10 cellular contexts compared by ENCODE assay signal in the genomic region with DNA sequence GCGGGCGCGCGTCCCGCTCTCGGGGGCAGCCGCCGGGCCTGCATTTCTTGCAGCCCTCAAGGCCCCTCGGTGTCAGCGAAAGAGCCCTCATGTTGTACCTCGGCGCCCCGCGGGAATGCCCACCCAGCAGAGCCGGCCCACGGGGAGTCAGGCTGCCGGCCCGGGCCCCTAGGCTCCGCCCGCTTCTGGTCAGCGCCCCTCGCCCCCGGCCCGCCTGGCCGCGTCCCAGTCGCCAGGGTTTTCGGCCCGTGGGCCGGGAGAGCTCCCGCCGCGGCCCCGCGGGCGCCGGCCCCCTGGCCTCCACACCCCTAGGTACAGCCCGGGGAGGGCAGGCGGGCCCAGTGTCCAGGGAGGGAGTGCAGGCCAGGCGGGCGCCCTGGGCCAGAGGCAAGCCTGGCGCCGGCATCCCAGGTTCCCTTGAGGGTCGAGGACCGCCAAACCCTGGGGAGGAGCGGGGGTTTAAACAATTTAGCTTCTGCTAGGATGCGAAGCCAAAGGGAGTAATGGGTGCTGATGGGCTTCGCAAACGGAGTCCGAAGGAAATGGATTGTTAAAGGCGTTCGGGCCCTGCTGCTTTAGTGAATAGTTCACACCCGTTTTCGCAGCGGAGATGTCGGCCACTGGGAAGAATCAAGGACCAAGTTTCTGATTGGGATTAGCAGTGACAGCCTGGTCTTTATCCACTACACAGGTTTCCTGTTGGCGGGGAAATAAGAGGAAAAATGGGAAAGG. TPM values are rescaled to one million over a fixed set of nuclear protein-coding genes. Genes with fewer than 3 reads are reported as not detected.
DNase-seq lines count a peak whose midpoint lies in the region; ATAC-seq, FAIRE-seq and TF ChIP-seq lines count a peak whose summit lies in the region.
"Had no signal": no experiment of that assay in that cellular context is flagged by ENCODE, and none has a peak within 500 bp of the region (broad histone marks: within the 10 kb centered on the region; RNA-seq: fewer than 3 reads in every experiment).

No MANE protein-coding gene starts in this region.

- no peak for TF ChIP-seq POLR2A in GM12892 (IDR thresholded peaks at IDR 0.05; ENCODE audit: low read depth, low read length)
- TF ChIP-seq POLR2A in sigmoid colon (IDR thresholded peaks at IDR 0.05), result no peak

- H3K36me3 Mint-ChIP-seq in activated B cell treated with CpG ODN at 0.5 μM for 24 hours (ENCODE audit: low read depth) (peaks cover 3% of the 10 kb centered on the region), HFFc6 (ENCODE audit: low read depth) (peaks cover 6% of the 10 kb centered on the region)

- no peak for ATAC-seq in activated B cell treated with CpG ODN at 0.5 μM for 24 hours (ENCODE audit: low read depth)

- POLR2A ChIA-PET in activated B cell treated with CpG ODN at 0.5 μM for 24 hours (lab: Charles Lee), result interaction anchor here (1.5 to 4.0 kb wide), 3 partner anchors 40 to 289 kb away, joined by 3 to 29 read pairs (median 10); a partner anchor contains a TSS

- FAIRE-seq in GM12892 (lab: Jason Lieb, UNC), result peak; percentile 73

- H3K9me3 ChIP-seq in right atrium auricular region (no peaks in the 10 kb centered on the region), sigmoid colon (no peaks in the 10 kb centered on the region)

- peak overlapping the region; percentile 52 to 68 for H3K4me3 ChIP-seq in right atrium auricular region
- peak overlapping the region; percentile 22 to 59 (median 44) for H3K4me3 ChIP-seq in sigmoid colon

- TF ChIP-seq EP300 in sigmoid colon (IDR thresholded peaks at IDR 0.05), result no peak

- WGBS in sigmoid colon, 2 donors, result 13 to 14% methylated on average over 57 of the region's 57 CpGs

- H3K9me3 Mint-ChIP-seq in activated B cell treated with CpG ODN at 0.5 μM for 24 hours (no peaks in the 10 kb centered on the region), HFFc6 (peaks cover 15% of the 10 kb centered on the region)

- H3K27ac Mint-ChIP-seq in activated B cell treated with CpG ODN at 0.5 μM for 24 hours (peak overlapping the region; percentile 56), HFFc6 (no peak overlapping the region)

- H3K4me3 Mint-ChIP-seq in activated B cell treated with CpG ODN at 0.5 μM for 24 hours (peak overlapping the region; percentile 82), HFFc6 (no peak overlapping the region)

- H3K27ac ChIP-seq in right atrium auricular region (peak overlapping the region; percentile 52 to 67), sigmoid colon (no peak overlapping the region)

- H3K4me1 Mint-ChIP-seq in activated B cell treated with CpG ODN at 0.5 μM for 24 hours (peaks cover 52% of the 10 kb centered on the region), HFFc6 (ENCODE audit: low read depth) (peaks cover 8% of the 10 kb centered on the region; the same call in 1 of the 2 replicates)

- H3K27me3 Mint-ChIP-seq in activated B cell treated with CpG ODN at 0.5 μM for 24 hours (no peaks in the 10 kb centered on the region), HFFc6 (ENCODE audit: insufficient read depth) (peaks cover 21% of the 10 kb centered on the region)

- TF ChIP-seq CTCF in activated B cell treated with CpG ODN at 0.5 μM for 24 hours (IDR thresholded peaks at IDR 0.05), result no peak
- no peak for TF ChIP-seq CTCF in right atrium auricular region (IDR thresholded peaks at IDR 0.05)
- TF ChIP-seq CTCF in sigmoid colon (IDR thresholded peaks at IDR 0.05), result no peak
- no peak for TF ChIP-seq CTCF in HFFc6 (IDR thresholded peaks at IDR 0.05)
- TF ChIP-seq CTCF in GM20000 (IDR thresholded peaks at IDR 0.05; ENCODE audit: extremely low read depth, missing control alignments), result no peak

- peaks cover 0 to 3% of the 10 kb centered on the region in 2 donors for H3K27me3 ChIP-seq in right atrium auricular region
- peaks cover 23 to 69% (median 45%) of the 10 kb centered on the region in 3 donors for H3K27me3 ChIP-seq in sigmoid colon

- peak; percentile 13 for DNase-seq in GM12892 (ENCODE audit: insufficient read length)
- no peak for DNase-seq in activated B cell treated with CpG ODN at 0.5 μM for 24 hours
- DNase-seq in right atrium auricular region (ENCODE audit: low spot score), result no peak
- no peak for DNase-seq in sigmoid colon
- no peak for DNase-seq in HFFc6
- no peak for DNase-seq in HCEC 1CT
- DNase-seq in LoVo (ENCODE audit: low spot score), result no peak
- no peak for DNase-seq in GM20000 (ENCODE audit: low spot score)
- DNase-seq: GOT3, SHP77 had no signal

- CTCF ChIA-PET in activated B cell treated with CpG ODN at 0.5 μM for 24 hours (lab: Charles Lee), result interaction anchor here (2.1 to 2.7 kb wide), 2 partner anchors 56 to 90 kb away, joined by 5 to 15 read pairs; no protein-coding TSS in a partner anchor

- H3K4me1 ChIP-seq in right atrium auricular region (peaks cover 0 to 19% of the 10 kb centered on the region in 2 donors), sigmoid colon (peaks cover 0 to 16% (median 15%) of the 10 kb centered on the region in 4 donors)

- intact Hi-C loops in activated B cell treated with CpG ODN at 0.5 μM for 24 hours (cut with micrococcal nuclease) (loop anchor here (10.0 kb wide), 1 partner anchor 460 kb away; no protein-coding TSS in a partner anchor), sigmoid colon (cut with DNase I) (no loop called here)

- no peaks in the 10 kb centered on the region for H3K36me3 ChIP-seq in right atrium auricular region
- H3K36me3 ChIP-seq in sigmoid colon, result no peaks in the 10 kb centered on the region

RNA-seq across cellular contexts. Expression of a gene that starts 0.5 kb away (rescaled TPM):
- polyA plus RNA-seq in GM12892 (2012; ENCODE audit: missing spikeins), result 0.85 TPM
- total RNA-seq in activated B cell treated with CpG ODN at 0.5 μM for 24 hours, result 15.0 and 20.0 TPM in 2 replicates
- total RNA-seq in right atrium auricular region, result 1 to 10 TPM; 1.5 to 1.9 TPM
- total RNA-seq in sigmoid colon, result 1 to 10 TPM in 1 of 4 donors, under 1 TPM in 2, not detected in 1; 0.71 to 1.8 (median 0.82) TPM
- 1 to 10 TPM in 1 of 3 donors, not detected in 2; 4.3 TPM for polyA plus RNA-seq in sigmoid colon
- not detected for total RNA-seq in HFFc6 (2021; fragmentation: NEBNext Ultra II Directional; extraction: Animal tissue kit (Norgen Biotek cat#: 25700))

Comparison
In these comparisons a context has a peak if more than half of its experiments do, and no peak if none do; other contexts are left out.
1. H3K27ac ChIP-seq: peak in right atrium auricular region (2 of 2); none in sigmoid colon (0 of 4).